In the genomic region with DNA sequence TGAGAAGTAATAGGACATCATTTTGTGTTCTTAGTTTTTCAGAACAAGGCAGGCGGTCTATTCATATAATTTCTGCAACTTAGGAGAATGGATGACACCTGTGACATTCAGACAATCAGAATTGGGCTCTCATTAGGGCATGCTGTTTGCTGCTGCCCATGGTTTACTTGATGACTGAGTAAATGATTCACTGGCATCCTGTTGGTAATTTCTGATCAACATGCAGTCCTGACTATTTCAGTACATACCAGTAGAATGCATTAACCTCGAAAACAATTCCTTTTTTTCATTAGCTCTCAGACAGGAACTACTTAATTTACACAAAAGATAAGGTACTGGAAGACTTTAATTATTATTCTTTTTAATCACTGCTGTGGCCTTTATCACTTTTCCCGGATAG, we compare ENCODE assay signal across 38 cellular contexts.
"Had no signal": no experiment of that assay in that cellular context is flagged by ENCODE, and none has a peak within 500 bp of the region (broad histone marks: within the 10 kb centered on the region; RNA-seq: fewer than 3 reads in every experiment).

No MANE protein-coding gene starts in this region.

- H3K27ac Mint-ChIP-seq: activated B cell treated with CpG ODN at 0.5 μM for 24 hours; activated CD4-positive, alpha-beta memory T cell treated with anti-CD3 and anti-CD28 coated beads for 36 hours; activated CD4-positive, alpha-beta T cell treated with anti-CD3 and anti-CD28 coated beads, Interleukin-2, amount 10 ng/mL, durations not matched to agents 24 days and 14 days; activated CD8-positive, alpha-beta T cell treated with anti-CD3 and anti-CD28 coated beads for 36 hours; activated naive CD4-positive, alpha-beta T cell treated with anti-CD3 and anti-CD28 coated beads for 36 hours; activated naive CD4-positive, alpha-beta T cell treated with anti-CD3 and anti-CD28 coated beads, Interleukin-2, amount 50 U/mL, for 72 hours; activated naive CD8-positive, alpha-beta T cell treated with anti-CD3 and anti-CD28 coated beads for 36 hours; activated T-cell treated with anti-CD3 and anti-CD28 coated beads, Interleukin-2, amount 50 U/mL, for 72 hours; activated T-helper 1 cell treated with anti-CD3 and anti-CD28 coated beads, Interleukin-12 subunit alpha, Interleukin-12 subunit beta, Interleukin-2, Interleukin-4 antibody, amounts not matched to agents 30 ng/mL and 10 ng/mL and 1 ng/mL, durations not matched to agents 14 hours and 24 hours and 36 hours; activated T-helper 17 cell treated with anti-CD3 and anti-CD28 coated beads, Interleukin-2, amount 50 U/mL, for 72 hours; T-helper 1 cell treated with Interleukin-12 subunit alpha and Interleukin-12 subunit beta and Interleukin-4 antibody, amounts not matched to agents 30 μg/mL and 1 μg/mL, for 36 hours; T-helper 2 cell treated with Interferon-gamma antibody and Interleukin-4, amounts not matched to agents 5 μg/mL and 100 μg/mL, for 36 hours had no signal

- H3K27me3 Mint-ChIP-seq: activated B cell treated with CpG ODN at 0.5 μM for 24 hours; activated CD4-positive, alpha-beta memory T cell treated with anti-CD3 and anti-CD28 coated beads for 36 hours; activated CD4-positive, alpha-beta T cell treated with anti-CD3 and anti-CD28 coated beads, Interleukin-2, amount 10 ng/mL, durations not matched to agents 24 days and 14 days; activated CD8-positive, alpha-beta T cell treated with anti-CD3 and anti-CD28 coated beads for 36 hours; activated naive CD8-positive, alpha-beta T cell treated with anti-CD3 and anti-CD28 coated beads for 36 hours; activated T-helper 17 cell treated with anti-CD3 and anti-CD28 coated beads, Interleukin-2, amount 50 U/mL, for 72 hours; central memory CD8-positive, alpha-beta T cell had no signal

- H3K4me1 ChIP-seq: adrenal gland, body of pancreas, breast epithelium had no signal

- H3K4me3 Mint-ChIP-seq: activated B cell treated with CpG ODN at 0.5 μM for 24 hours; activated CD4-positive, alpha-beta memory T cell treated with anti-CD3 and anti-CD28 coated beads for 36 hours; activated CD4-positive, alpha-beta T cell treated with anti-CD3 and anti-CD28 coated beads, Interleukin-2, amount 10 ng/mL, durations not matched to agents 24 days and 14 days; activated CD8-positive, alpha-beta T cell treated with anti-CD3 and anti-CD28 coated beads for 36 hours; activated naive CD4-positive, alpha-beta T cell treated with anti-CD3 and anti-CD28 coated beads for 36 hours; activated naive CD8-positive, alpha-beta T cell treated with anti-CD3 and anti-CD28 coated beads for 36 hours; activated T-cell treated with anti-CD3 and anti-CD28 coated beads, Interleukin-2, amount 50 U/mL, for 4 hours; activated T-cell treated with anti-CD3 and anti-CD28 coated beads, Interleukin-2, amount 50 U/mL, for 72 hours; activated T-helper 1 cell treated with anti-CD3 and anti-CD28 coated beads, Interleukin-12 subunit alpha, Interleukin-12 subunit beta, Interleukin-2, Interleukin-4 antibody, amounts not matched to agents 30 ng/mL and 10 ng/mL and 1 ng/mL, durations not matched to agents 14 hours and 24 hours and 36 hours; activated T-helper 17 cell treated with anti-CD3 and anti-CD28 coated beads, Interleukin-2, amount 50 U/mL, for 72 hours; central memory CD8-positive, alpha-beta T cell; T-helper 1 cell treated with Interleukin-12 subunit alpha and Interleukin-12 subunit beta and Interleukin-4 antibody, amounts not matched to agents 30 μg/mL and 1 μg/mL, for 36 hours; T-helper 2 cell treated with Interferon-gamma antibody and Interleukin-4, amounts not matched to agents 5 μg/mL and 100 μg/mL, for 36 hours had no signal

- H3K27ac ChIP-seq: adrenal gland, body of pancreas, brain microvascular endothelial cell, breast epithelium, cardiac muscle cell, VCaP had no signal

- H3K27me3 ChIP-seq: adrenal gland, body of pancreas, brain microvascular endothelial cell, breast epithelium, cardiac muscle cell had no signal

- H3K4me3 ChIP-seq: adrenal gland, body of pancreas, breast epithelium, cardiac muscle cell had no signal

- H3K9me3 ChIP-seq: adrenal gland, body of pancreas had no signal

- DNase-seq: activated B cell treated with CpG ODN at 0.5 μM for 24 hours; activated CD4-positive, alpha-beta memory T cell treated with anti-CD3 and anti-CD28 coated beads for 36 hours; activated CD4-positive, alpha-beta T cell treated with anti-CD3 and anti-CD28 coated beads for 4 hours; activated CD4-positive, alpha-beta T cell treated with anti-CD3 and anti-CD28 coated beads, Interleukin-2, amount 10 ng/mL, durations not matched to agents 24 days and 14 days; activated CD4-positive, alpha-beta T cell treated with anti-CD3 and anti-CD28 coated beads, Interleukin-2, amount 50 U/mL, for 1 hour; activated CD4-positive, alpha-beta T cell treated with anti-CD3 and anti-CD28 coated beads, Interleukin-2, amount 50 U/mL, for 4 hours; activated CD4-positive, CD25-positive, alpha-beta regulatory T cell treated with anti-CD3 and anti-CD28 coated beads, Interleukin-2, amount 50 U/mL, for 72 hours; activated CD8-positive, alpha-beta memory T cell treated with anti-CD3 and anti-CD28 coated beads, Interleukin-2, amount 50 U/mL, for 4 hours; activated CD8-positive, alpha-beta T cell treated with anti-CD3 and anti-CD28 coated beads for 36 hours; activated effector memory CD4-positive, alpha-beta T cell treated with anti-CD3 and anti-CD28 coated beads, Interleukin-2, amount 50 U/mL, for 16 hours; activated gamma-delta T cell treated with Interleukin-2 at 50 U/mL for 16 hours; activated naive CD4-positive, alpha-beta T cell; activated naive CD4-positive, alpha-beta T cell treated with anti-CD3 and anti-CD28 coated beads for 36 hours; activated naive CD4-positive, alpha-beta T cell treated with anti-CD3 and anti-CD28 coated beads, Interleukin-2, amount 50 U/mL, for 16 hours; activated naive CD8-positive, alpha-beta T cell treated with anti-CD3 and anti-CD28 coated beads for 36 hours; activated T-cell treated with anti-CD3 and anti-CD28 coated beads for 4 hours; activated T-cell treated with anti-CD3 and anti-CD28 coated beads, Interleukin-2, amount 50 U/mL, for 1 hour; activated T-cell treated with anti-CD3 and anti-CD28 coated beads, Interleukin-2, amount 50 U/mL, for 4 hours; activated T-cell treated with anti-CD3 and anti-CD28 coated beads, Interleukin-2, amount 50 U/mL, for 72 hours; adrenal gland; amniotic stem cell; aorta; body of pancreas; brain microvascular endothelial cell; caudate nucleus; cerebellar nuclear complex; T-helper 1 cell; T-helper 2 cell; T-helper 9 cell had no signal

- H3K9me3 Mint-ChIP-seq: activated CD4-positive, alpha-beta T cell treated with anti-CD3 and anti-CD28 coated beads, Interleukin-2, amount 10 ng/mL, durations not matched to agents 24 days and 14 days; activated naive CD4-positive, alpha-beta T cell treated with anti-CD3 and anti-CD28 coated beads for 36 hours had no signal

- H3K36me3 Mint-ChIP-seq: activated CD4-positive, alpha-beta memory T cell treated with anti-CD3 and anti-CD28 coated beads for 36 hours; activated naive CD4-positive, alpha-beta T cell treated with anti-CD3 and anti-CD28 coated beads, Interleukin-2, amount 50 U/mL, for 72 hours; activated naive CD8-positive, alpha-beta T cell treated with anti-CD3 and anti-CD28 coated beads for 36 hours had no signal

- H3K4me1 Mint-ChIP-seq: activated B cell treated with CpG ODN at 0.5 μM for 24 hours; activated CD4-positive, alpha-beta T cell treated with anti-CD3 and anti-CD28 coated beads, Interleukin-2, amount 10 ng/mL, durations not matched to agents 24 days and 14 days; activated naive CD8-positive, alpha-beta T cell treated with anti-CD3 and anti-CD28 coated beads for 36 hours; activated T-helper 17 cell treated with anti-CD3 and anti-CD28 coated beads, Interleukin-2, amount 50 U/mL, for 72 hours; central memory CD8-positive, alpha-beta T cell had no signal
